Comparison of ENCODE assay signal across 9 cellular contexts in the genomic region with DNA sequence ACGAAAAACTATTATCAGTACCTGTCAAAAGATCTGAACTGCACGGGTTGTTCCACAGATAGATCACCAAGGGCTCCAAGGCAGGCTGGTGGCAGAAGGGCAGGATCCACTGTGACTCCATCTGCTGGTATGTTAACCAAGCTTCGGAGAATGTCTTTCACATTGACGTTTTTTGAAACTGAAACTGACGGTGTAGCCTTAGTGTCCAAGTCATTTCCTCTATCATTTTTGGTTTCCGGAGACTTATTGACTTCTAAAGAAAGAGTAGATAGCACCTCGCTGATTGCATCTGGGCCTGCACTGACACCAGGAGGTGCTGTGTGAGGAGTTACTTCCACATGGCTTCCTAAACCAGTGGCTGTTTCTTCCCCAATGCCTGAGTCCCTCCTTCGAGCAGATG.
DNase-seq lines count a peak whose midpoint lies in the region; ATAC-seq and TF ChIP-seq lines count a peak whose summit lies in the region.
"Had no signal": no experiment of that assay in that cellular context is flagged by ENCODE, and none has a peak within 500 bp of the region (broad histone marks: within the 10 kb centered on the region; RNA-seq: fewer than 3 reads in every experiment).

No MANE protein-coding gene starts in this region.

- H3K36me3 ChIP-seq in SJCRH30 (no peaks in the 10 kb centered on the region), gastrocnemius medialis (peaks cover 0 to 10% of the 10 kb centered on the region in 2 donors)
- H3K36me3 ChIP-seq: SJSA1 had no signal

- H3K27me3 ChIP-seq in SJCRH30 (no peaks in the 10 kb centered on the region), gastrocnemius medialis (no peaks in the 10 kb centered on the region)
- H3K27me3 ChIP-seq: SJSA1 had no signal

- H3K27ac ChIP-seq in SJCRH30 (no peak overlapping the region), gastrocnemius medialis (no peak overlapping the region)
- H3K27ac ChIP-seq: SJSA1 had no signal

- H3K4me1 ChIP-seq in SJCRH30: no peaks in the 10 kb centered on the region
- no peaks in the 10 kb centered on the region for H3K4me1 ChIP-seq in gastrocnemius medialis
- H3K4me1 ChIP-seq: SJSA1 had no signal

- in situ Hi-C loops in gastrocnemius medialis (cut with MboI; ENCODE audit: low sequenced_read_pairs in 4 of 4): no loop called here

- no peak for TF ChIP-seq CTCF in gastrocnemius medialis (IDR thresholded peaks at IDR 0.05 in 4 of 5, conservative IDR thresholded peaks at IDR 0.05 in 1 of 5)

- peak; percentile 96 for ATAC-seq in HG03442 (IDR thresholded peaks at IDR 0.05; ENCODE audit: unreplicated experiment)
- ATAC-seq in gastrocnemius medialis: no peak

- intact Hi-C loops in gastrocnemius medialis (cut with DNase I; ENCODE audit: low total_unique reads): no loop called here

- DNase-seq in activated naive CD4-positive, alpha-beta T cell treated with Interleukin-2 at 50 U/mL for 16 hours: peak; percentile 56
- no peak for DNase-seq in activated naive CD4-positive, alpha-beta T cell treated with anti-CD3 and anti-CD28 coated beads, Interleukin-2, amount 50 U/mL, for 16 hours
- DNase-seq in activated T-cell treated with anti-CD3 and anti-CD28 coated beads for 48 hours (ENCODE audit: low read depth): peak; percentile 31
- peak; percentile 7 for DNase-seq in stimulated activated CD8-positive, alpha-beta memory T cell treated with anti-CD3 and anti-CD28 coated beads, Interleukin-12 subunit alpha, Interleukin-12 subunit beta, amount 100 ng/mL, for 1 hour (ENCODE audit: low read depth)
- DNase-seq in SJCRH30: no peak
- DNase-seq in nucleus accumbens (lab: John Stamatoyannopoulos, UW): no peak
- no peak for DNase-seq in gastrocnemius medialis

- H3K9me3 ChIP-seq in SJCRH30 (replicated peaks) (no peaks in the 10 kb centered on the region), gastrocnemius medialis (no peaks in the 10 kb centered on the region)
- H3K9me3 ChIP-seq: SJSA1 had no signal

- no peak for TF ChIP-seq POLR2A in gastrocnemius medialis (IDR thresholded peaks at IDR 0.05)

- no peak overlapping the region for H3K4me3 ChIP-seq in SJCRH30
- H3K4me3 ChIP-seq in gastrocnemius medialis: no peak overlapping the region
- H3K4me3 ChIP-seq: SJSA1 had no signal

Comparison
In these comparisons a context has a peak if more than half of its experiments do, and no peak if none do; other contexts are left out.
1. DNase-seq: peak in activated naive CD4-positive, alpha-beta T cell treated with Interleukin-2 at 50 U/mL for 16 hours (single experiment), activated T-cell treated with anti-CD3 and anti-CD28 coated beads for 48 hours (single experiment) and stimulated activated CD8-positive, alpha-beta memory T cell treated with anti-CD3 and anti-CD28 coated beads, Interleukin-12 subunit alpha, Interleukin-12 subunit beta, amount 100 ng/mL, for 1 hour (single experiment); none in activated naive CD4-positive, alpha-beta T cell treated with anti-CD3 and anti-CD28 coated beads, Interleukin-2, amount 50 U/mL, for 16 hours (single experiment), SJCRH30 (0 of 2), nucleus accumbens (0 of 56) and gastrocnemius medialis (0 of 2).